Comparison of ENCODE assay signal across 8 cellular contexts in genomic region chr16:70738083-70738977, GRCh38. TPM values are rescaled to one million over a fixed set of nuclear protein-coding genes. Genes with fewer than 3 reads are reported as not detected.
A peak's percentile ranks its signal among the peaks of the same experiment; 100 is the strongest.
DNase-seq lines count a peak whose midpoint lies in the region; ATAC-seq and TF ChIP-seq lines count a peak whose summit lies in the region.

No MANE protein-coding gene starts in this region.

- peak overlapping the region; percentile 84 to 95 for H3K27ac Mint-ChIP-seq in natural killer cell

- peak; percentile 66 for ATAC-seq in esophagus mucosa
- ATAC-seq in natural killer cell = peak in 2 of 3 donors; percentile 22 to 27
- ATAC-seq in HG03520 (IDR thresholded peaks at IDR 0.05; ENCODE audit: unreplicated experiment) = no peak
- ATAC-seq in HG02763 (IDR thresholded peaks at IDR 0.05; ENCODE audit: unreplicated experiment) = no peak
- ATAC-seq in GM21367 (IDR thresholded peaks at IDR 0.05; ENCODE audit: unreplicated experiment) = no peak

- H3K4me1 Mint-ChIP-seq in natural killer cell = peaks cover 17 to 25% of the 10 kb centered on the region in 2 donors

- peaks cover 4% of the 10 kb centered on the region for H3K36me3 Mint-ChIP-seq in natural killer cell

- intact Hi-C loops in natural killer cell (cut with micrococcal nuclease) = no loop called here

- peak overlapping the region; percentile 63 for H3K4me3 Mint-ChIP-seq in natural killer cell

- peak overlapping the region; percentile 35 for H3K4me3 ChIP-seq in WI38 (ENCODE audit: low read depth, low read length)

- TF ChIP-seq CTCF in WI38 (IDR thresholded peaks at IDR 0.05; ENCODE audit: low read depth, low read length) (peak; percentile 94), natural killer cell (IDR thresholded peaks at IDR 0.05) (peak; percentile 20)

- H3K27me3 Mint-ChIP-seq in natural killer cell (ENCODE audit: low read depth in 2 of 2) = no peaks in the 10 kb centered on the region

- DNase-seq in ELF-1 (ENCODE audit: low read depth, low spot score) = peak; percentile 91
- peak; percentile 94 for DNase-seq in HuH-7.5 (ENCODE audit: low spot score)
- no peak for DNase-seq in natural killer cell

- H3K9me3 Mint-ChIP-seq in natural killer cell = no peaks in the 10 kb centered on the region

RNA-seq across cellular contexts. Expression of gene MTSS2, which starts 52.5 kb away (rescaled TPM):
- total RNA-seq in esophagus mucosa (32.8 TPM), natural killer cell (1 to 10 TPM; 3.8 to 8.8 (median 4.4) TPM)

Comparison
In these comparisons a context has a peak if more than half of its experiments do, and no peak if none do; other contexts are left out.
1. ATAC-seq: peak in esophagus mucosa (single experiment) and natural killer cell (2 of 3); none in HG03520 (single experiment), HG02763 (single experiment) and GM21367 (single experiment).